8 cellular contexts compared by ENCODE assay signal in genomic region chr11:17208257-17208999, GRCh38. TPM values are rescaled to one million over a fixed set of nuclear protein-coding genes. Genes with fewer than 3 reads are reported as not detected.
DNase-seq lines count a peak whose midpoint lies in the region; ATAC-seq, FAIRE-seq and TF ChIP-seq lines count a peak whose summit lies in the region.

No MANE protein-coding gene starts in this region.

- peaks cover 29 to 40% of the 10 kb centered on the region in 2 experiments for H3K79me2 ChIP-seq in H1 (ENCODE audit: control insufficient read depth in 1 of 2, insufficient read depth in 2 of 2, low read length in 2 of 2)

- H3K4me1 Mint-ChIP-seq in memory B cell: peaks cover 28% of the 10 kb centered on the region
- H3K4me1 Mint-ChIP-seq in stimulated activated naive CD8-positive, alpha-beta T cell treated with anti-CD3 and anti-CD28 coated beads, Interleukin-15, Interleukin-2, amounts not matched to agents 100 ng/mL and 50 ng/mL, for 24 hours (ENCODE audit: low read depth): peaks cover 39% of the 10 kb centered on the region

- no peaks in the 10 kb centered on the region for H3K4me1 ChIP-seq in BE2C
- no peaks in the 10 kb centered on the region; a peak in 2 of 7 replicates for H3K4me1 ChIP-seq in H1 (replicated peaks in 1 of 4; ENCODE audit: control insufficient read depth in 3 of 4, insufficient read depth in 4 of 4, low read length in 3 of 4)

- no peak overlapping the region for H2BK20ac ChIP-seq in H1 (ENCODE audit: low read length)

- peak overlapping the region; percentile 97 for H3K27ac Mint-ChIP-seq in memory B cell
- peak overlapping the region; percentile 94 for H3K27ac Mint-ChIP-seq in stimulated activated naive CD8-positive, alpha-beta T cell treated with anti-CD3 and anti-CD28 coated beads, Interleukin-15, Interleukin-2, amounts not matched to agents 100 ng/mL and 50 ng/mL, for 24 hours

- peaks cover 10% of the 10 kb centered on the region for H3K23me2 ChIP-seq in H1 (ENCODE audit: low read depth, low read length)

- TF ChIP-seq EP300 in H1 (IDR thresholded peaks at IDR 0.05; ENCODE audit: borderline replicate concordance in 1 of 2, low read depth in 2 of 2, low read length in 2 of 2): no peak

- DNase-seq in BE2C: peak; percentile 36
- DNase-seq in NCI-H2107 treated with DMSO at 0.1 percent for 48 hours (lab: John Stamatoyannopoulos, UW; ENCODE audit: unreplicated experiment): peak; percentile 91
- DNase-seq in H1 (ENCODE audit: low read depth in 1 of 2, low spot score in 2 of 2): peak in 1 of 2 experiments; percentile 33
- DNase-seq in memory B cell (ENCODE audit: low spot score in 2 of 2): peak in 1 of 2 donors; percentile 50

- H2BK120ac ChIP-seq in H1 (replicated peaks; ENCODE audit: low read depth, low read length): peak overlapping the region; percentile 80

- H4K91ac ChIP-seq in H1 (replicated peaks; ENCODE audit: insufficient read length, low read length): peak overlapping the region; percentile 82

- no peaks in the 10 kb centered on the region for H3K9me3 Mint-ChIP-seq in memory B cell
- H3K9me3 Mint-ChIP-seq in stimulated activated naive CD8-positive, alpha-beta T cell treated with anti-CD3 and anti-CD28 coated beads, Interleukin-15, Interleukin-2, amounts not matched to agents 100 ng/mL and 50 ng/mL, for 24 hours: no peaks in the 10 kb centered on the region

- CTCF ChIA-PET in H1 (lab: Charles Lee; ENCODE audit: partially characterized antibody): interaction anchor here (0.8 kb wide), 1 partner anchor 13 kb away, joined by 3 read pairs; no protein-coding TSS in a partner anchor

- no peak for TF ChIP-seq RAD21 in H1 (IDR thresholded peaks at IDR 0.05 in 1 of 2, conservative IDR thresholded peaks at IDR 0.05 in 1 of 2; ENCODE audit: low read depth in 2 of 2, low read length in 2 of 2)

- H3K4ac ChIP-seq in H1 (replicated peaks; ENCODE audit: insufficient read length, low read depth, low read length): peak overlapping the region; percentile 36

- peak in 1 of 2 experiments; percentile 49; a peak in 1 of 3 replicates for TF ChIP-seq POLR2A in H1 (IDR thresholded peaks at IDR 0.05; ENCODE audit: control extremely low read depth in 1 of 2, low read depth in 2 of 2, low read length in 2 of 2)

- no peaks in the 10 kb centered on the region for H3K36me3 Mint-ChIP-seq in memory B cell
- peaks cover 2% of the 10 kb centered on the region for H3K36me3 Mint-ChIP-seq in stimulated activated naive CD8-positive, alpha-beta T cell treated with anti-CD3 and anti-CD28 coated beads, Interleukin-15, Interleukin-2, amounts not matched to agents 100 ng/mL and 50 ng/mL, for 24 hours (ENCODE audit: low read depth)

- H3K36me3 ChIP-seq in BE2C: no peaks in the 10 kb centered on the region
- peaks cover 0 to under 1% (median 0%) of the 10 kb centered on the region in 4 experiments; a peak in 4 of 8 replicates for H3K36me3 ChIP-seq in H1 (ENCODE audit: control insufficient read depth in 2 of 4, insufficient read depth in 4 of 4, low read length in 3 of 4)

- peak overlapping the region; percentile 97 for H3K27ac ChIP-seq in H1 (ENCODE audit: low read depth, low read length)

- TF ChIP-seq CTCF in BE2C (IDR thresholded peaks at IDR 0.05; ENCODE audit: low read depth, low read length) (no peak), H1 (IDR thresholded peaks at IDR 0.05; ENCODE audit: control extremely low read depth in 1 of 3, insufficient read depth in 1 of 3, low read depth in 1 of 3, low read length in 3 of 3) (no peak)

- no peak overlapping the region for H3K23ac ChIP-seq in H1 (ENCODE audit: insufficient read length)

- H3K18ac ChIP-seq in H1 (ENCODE audit: extremely low read depth, low read length): peak overlapping the region; percentile 72

- 0 out of 2 replicates have a peak overlapping the region, but pooled peaks have one; percentile 53 for H2BK15ac ChIP-seq in H1 (ENCODE audit: low read length)

- H4K5ac ChIP-seq in H1 (ENCODE audit: insufficient read length, low read depth, low read length): peak overlapping the region; percentile 82

- H2AK5ac ChIP-seq in H1 (ENCODE audit: low read depth, low read length): 0 out of 2 replicates have a peak overlapping the region, but pooled peaks have one; percentile 9

- no peaks in the 10 kb centered on the region for H3K79me1 ChIP-seq in H1 (ENCODE audit: low read depth, low read length)

- peak overlapping the region; percentile 77 to 81 for H3K4me2 ChIP-seq in H1 (ENCODE audit: insufficient read depth in 1 of 2, low read depth in 2 of 2, low read length in 2 of 2)

- H3K27me3 ChIP-seq in BE2C (no peaks in the 10 kb centered on the region), H1 (replicated peaks in 1 of 4; ENCODE audit: control insufficient read depth in 3 of 4, extremely low read depth in 1 of 4, insufficient read depth in 3 of 4, low read length in 3 of 4) (no peaks in the 10 kb centered on the region)

- no peak for FAIRE-seq in H1 (lab: Jason Lieb, UNC)

- H2BK12ac ChIP-seq in H1 (ENCODE audit: low read depth, low read length): no peak overlapping the region; the same call in 1 of the 2 replicates

- 3% methylated on average over 26 of the region's 26 CpGs; no CpG with 5 or more reads in 1 of the 2 experiments for WGBS in H1 (ENCODE audit: extremely low coverage in 1 of 2, insufficient coverage in 1 of 2, insufficient read length in 1 of 2, insufficient replicate concordance in 2 of 2, low coverage in 1 of 2, low lambda C conversion rate in 2 of 2, missing lambda C conversion rate in 1 of 2), 2 experiments

- peak overlapping the region; percentile 98; the same call in 1 of the 2 replicates for H4K8ac ChIP-seq in H1 (ENCODE audit: extremely low read depth, insufficient read depth, low read length)

- H2BK5ac ChIP-seq in H1 (ENCODE audit: low read depth, low read length): peak overlapping the region; percentile 96

- H2AFZ ChIP-seq in H1 (ENCODE audit: low read length): peak overlapping the region; percentile 7

- H3K9me3 ChIP-seq in BE2C (no peaks in the 10 kb centered on the region), H1 (ENCODE audit: insufficient read depth in 2 of 2, low read depth in 1 of 2, low read length in 1 of 2) (no peaks in the 10 kb centered on the region)

- H3K14ac ChIP-seq in H1 (ENCODE audit: insufficient read length): no peak overlapping the region

- H3K27me3 Mint-ChIP-seq in memory B cell: no peaks in the 10 kb centered on the region
- no peaks in the 10 kb centered on the region for H3K27me3 Mint-ChIP-seq in stimulated activated naive CD8-positive, alpha-beta T cell treated with anti-CD3 and anti-CD28 coated beads, Interleukin-15, Interleukin-2, amounts not matched to agents 100 ng/mL and 50 ng/mL, for 24 hours

- peak; percentile 65 for ATAC-seq in GM18870 (IDR thresholded peaks at IDR 0.05; ENCODE audit: unreplicated experiment)
- peak; percentile 52 for ATAC-seq in HG03095 (IDR thresholded peaks at IDR 0.05; ENCODE audit: unreplicated experiment)
- ATAC-seq in activated CD4-positive, CD25-positive, alpha-beta regulatory T cell treated with anti-CD3 and anti-CD28 coated beads, Interleukin-2, amount 50 U/mL, for 24 hours: peak; percentile 72 to 74
- peak; percentile 65 for ATAC-seq in memory B cell (ENCODE audit: low read depth)

- H3K56ac ChIP-seq in H1 (replicated peaks; ENCODE audit: insufficient read length, low read depth, low read length): peak overlapping the region; percentile 94

- POLR2A ChIA-PET in H1 (lab: Charles Lee; ENCODE audit: partially characterized antibody): interaction anchor here (0.6 to 2.2 kb wide), 10 partner anchors 9 to 488 kb away, joined by 3 to 7 read pairs (median 3); partner anchors contain the start of gene RPS13

- H3K9ac ChIP-seq in H1 (replicated peaks in 1 of 4; ENCODE audit: extremely low read depth in 1 of 4, low read depth in 3 of 4, low read length in 3 of 4): peak overlapping the region; percentile 89 to 91 (median 91)

- H3K4me3 Mint-ChIP-seq in memory B cell: peak overlapping the region; percentile 98
- H3K4me3 Mint-ChIP-seq in stimulated activated naive CD8-positive, alpha-beta T cell treated with anti-CD3 and anti-CD28 coated beads, Interleukin-15, Interleukin-2, amounts not matched to agents 100 ng/mL and 50 ng/mL, for 24 hours: peak overlapping the region; percentile 98

- H3K4me3 ChIP-seq in BE2C (ENCODE audit: low read depth, low read length) (peak overlapping the region; percentile 76), H1 (ENCODE audit: extremely low read depth in 1 of 4, insufficient read depth in 2 of 4, low read depth in 3 of 4, low read length in 4 of 4) (peak overlapping the region; percentile 70 to 92 (median 82))

- peaks cover 0 to 4% of the 10 kb centered on the region in 2 experiments for H4K20me1 ChIP-seq in H1 (replicated peaks in 1 of 2; ENCODE audit: control insufficient read depth in 1 of 2, insufficient read depth in 2 of 2, low read length in 2 of 2)

TF ChIP-seq in H1, 55 proteins besides CTCF, POLR2A, EP300 and RAD21 (continues in another document):
- TF ChIP-seq PHF8 (conservative IDR thresholded peaks at IDR 0.05; ENCODE audit: low read depth, low read length) (no peak; the same call in 1 of the 2 replicates), SP4 (IDR thresholded peaks at IDR 0.05; ENCODE audit: low read length) (0 out of 2 replicates have a peak, but pooled peaks have one; percentile 28), TAF1 (IDR thresholded peaks at IDR 0.05; ENCODE audit: low read depth, low read length) (peak; percentile 45; the same call in 1 of the 2 replicates), CHD1 (IDR thresholded peaks at IDR 0.05; ENCODE audit: low read depth, low read length) (no peak), SRF (IDR thresholded peaks at IDR 0.05; ENCODE audit: low read depth, low read length) (no peak), POLR2AphosphoS5 (IDR thresholded peaks at IDR 0.05; ENCODE audit: low read depth, low read length) (peak; percentile 0; the same call in 1 of the 2 replicates), SP1 (IDR thresholded peaks at IDR 0.05; ENCODE audit: low read depth, low read length) (peak; percentile 51; the same call in 1 of the 2 replicates)
- TF ChIP-seq, protein P1, sequence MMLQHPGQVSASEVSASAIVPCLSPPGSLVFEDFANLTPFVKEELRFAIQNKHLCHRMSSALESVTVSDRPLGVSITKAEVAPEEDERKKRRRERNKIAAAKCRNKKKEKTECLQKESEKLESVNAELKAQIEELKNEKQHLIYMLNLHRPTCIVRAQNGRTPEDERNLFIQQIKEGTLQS (IDR thresholded peaks at IDR 0.05; ENCODE audit: insufficient read depth, low read depth, low read length): peak; percentile 50; the same call in 1 of the 2 replicates

RNA-seq across cellular contexts. Expression of gene PIK3C2A, which starts 0.6 kb away (rescaled TPM):
- polyA plus RNA-seq in BE2C (2012; ENCODE audit: insufficient read depth, insufficient read length, low read depth): 10.3 TPM
- total RNA-seq in H1 (2021; fragmentation: NEBNext Ultra II Directional; extraction: Animal tissue kit (Norgen Biotek cat#: 25700)): 117 and 127 TPM in 2 replicates
- polyA plus RNA-seq in H1 (2011; rRNA removed): 11.8 and 20.1 TPM in 2 replicates
- polyA plus RNA-seq in H1 (2011; cell fraction: cytosol; rRNA removed): 26.5 TPM
- polyA plus RNA-seq in H1 (2011; cell fraction: nucleus; rRNA removed): 11.5 TPM
- polyA plus RNA-seq in H1 (2012, experiment 1 of 2): 16.7 to 54.4 TPM (median 25.8 TPM) in 4 replicates
- polyA plus RNA-seq in H1 (2012, experiment 2 of 2): 1.3 TPM
- polyA plus RNA-seq in H1 (2013, experiment 1 of 2): 46.7 TPM
- 44.0 TPM for polyA plus RNA-seq in H1 (2013, experiment 2 of 2)
- 56.4 and 84.7 TPM in 2 replicates for polyA minus RNA-seq in H1 (2011; rRNA and poly(A)+ RNA removed)
- polyA minus RNA-seq in H1 (2011; cell fraction: cytosol; rRNA and poly(A)+ RNA removed): 36.6 TPM
- polyA minus RNA-seq in H1 (2011; cell fraction: nucleus; rRNA and poly(A)+ RNA removed): 89.3 TPM
